In genomic region chr1:28745653-28746173, GRCh38 we compare ENCODE assay signal across 25 cellular contexts. TPM values are rescaled to one million over a fixed set of nuclear protein-coding genes. Genes with fewer than 3 reads are reported as not detected.
DNase-seq lines count a peak whose midpoint lies in the region; ATAC-seq, FAIRE-seq and TF ChIP-seq lines count a peak whose summit lies in the region.
"Had no signal": no experiment of that assay in that cellular context is flagged by ENCODE, and none has a peak within 500 bp of the region (broad histone marks: within the 10 kb centered on the region; RNA-seq: fewer than 3 reads in every experiment).

No MANE protein-coding gene starts in this region.

- intact Hi-C loops in HepG2 (cut with micrococcal nuclease; ENCODE audit: unreplicated experiment), result no loop called here
- intact Hi-C loops in right lobe of liver (cut with DNase I), result no loop called here
- intact Hi-C loops in activated T-helper 2 cell treated with anti-CD3 and anti-CD28 coated beads, Interferon-gamma antibody, Interleukin-2, Interleukin-4, amounts not matched to agents 10 μg/mL and 5 μg/mL and 100 μg/mL, durations not matched to agents 14 hours and 24 hours and 36 hours (cut with micrococcal nuclease), result no loop called here

- TF ChIP-seq EP300 in HepG2 (IDR thresholded peaks at IDR 0.05; ENCODE audit: low read depth in 2 of 2, low read length in 2 of 2), result no peak
- TF ChIP-seq EP300 in HepG2 (CRISPR knock-in tag; IDR thresholded peaks at IDR 0.05; ENCODE audit: borderline replicate concordance), result no peak

- no peak overlapping the region for H3K14ac ChIP-seq in mesenchymal stem cell (ENCODE audit: low read length in 2 of 2)

- H3K18ac ChIP-seq in mesenchymal stem cell (ENCODE audit: low read depth in 1 of 2, low read length in 2 of 2), result no peak overlapping the region

- BruUV-seq in HepG2 (replicated peaks; lab: Mats Ljungman, UMichigan), result no TSS peak

- peaks cover 75% of the 10 kb centered on the region for H4K20me1 ChIP-seq in HepG2 (ENCODE audit: insufficient read depth, low read length)

- H4K8ac ChIP-seq in mesenchymal stem cell (ENCODE audit: low read length), result no peak overlapping the region

- H3K4me1 ChIP-seq in HepG2 (ENCODE audit: insufficient read depth, low read length), result peaks cover 97% of the 10 kb centered on the region
- H3K4me1 ChIP-seq in right lobe of liver, result peaks cover 0 to 16% (median 0%) of the 10 kb centered on the region in 4 donors
- peaks cover 5% of the 10 kb centered on the region for H3K4me1 ChIP-seq in mesenchymal stem cell (ENCODE audit: control insufficient read depth, insufficient read depth, low read depth, low read length)
- H3K4me1 ChIP-seq: SJCRH30 had no signal

- WGBS in HepG2 (ENCODE audit: low lambda C conversion rate), result 95% methylated on average over 6 of the region's 6 CpGs
- WGBS in right lobe of liver (ENCODE audit: insufficient coverage, low coverage, low lambda C conversion rate, missing lambda C conversion rate), result 96% methylated on average over 6 of the region's 6 CpGs
- WGBS in mesenchymal stem cell, result 98% methylated on average over 4 of the region's 6 CpGs

- no peak for TF ChIP-seq RAD21 in HepG2 (CRISPR knock-in tag; IDR thresholded peaks at IDR 0.05)

- in situ Hi-C loops in HepG2 (cut with HindIII; ENCODE audit: extremely low pct_ligation_motif_present, low pct_unique_long_range_greater_than_20kb), result no loop called here

- no peak for FAIRE-seq in HepG2 (lab: Jason Lieb, UNC)

- H2BK120ac ChIP-seq in mesenchymal stem cell (ENCODE audit: low read depth, low read length), result no peak overlapping the region

- H3K4me1 Mint-ChIP-seq in WTC11, result peaks cover 65% of the 10 kb centered on the region
- peaks cover 48% of the 10 kb centered on the region for H3K4me1 Mint-ChIP-seq in activated T-helper 2 cell treated with anti-CD3 and anti-CD28 coated beads, Interferon-gamma antibody, Interleukin-2, Interleukin-4, amounts not matched to agents 10 μg/mL and 5 μg/mL and 100 μg/mL, durations not matched to agents 14 hours and 24 hours and 36 hours (ENCODE audit: low read depth)

- H3K9ac ChIP-seq in HepG2 (ENCODE audit: insufficient read depth, low read depth, low read length), result no peak overlapping the region
- no peak overlapping the region for H3K9ac ChIP-seq in mesenchymal stem cell (ENCODE audit: low read length)

- H3K9me3 Mint-ChIP-seq in WTC11, result no peaks in the 10 kb centered on the region
- H3K9me3 Mint-ChIP-seq in activated T-helper 2 cell treated with anti-CD3 and anti-CD28 coated beads, Interferon-gamma antibody, Interleukin-2, Interleukin-4, amounts not matched to agents 10 μg/mL and 5 μg/mL and 100 μg/mL, durations not matched to agents 14 hours and 24 hours and 36 hours, result no peaks in the 10 kb centered on the region
- H3K9me3 Mint-ChIP-seq: CD8-positive, alpha-beta memory T cell; IgD-negative memory B cell; immature natural killer cell had no signal

- CTCF ChIA-PET in HepG2 (lab: Yijun Ruan, JAX; ENCODE audit: low intra/inter-chr PET ratio, low total read pairs), result no interaction called here
- CTCF ChIA-PET in WTC11 (lab: Charles Lee), result interaction anchor here (0.6 to 0.8 kb wide), 3 partner anchors 9 to 83 kb away, joined by 3 read pairs; partner anchors contain the start of gene YTHDF2

- no peak overlapping the region for H4K91ac ChIP-seq in mesenchymal stem cell (ENCODE audit: low read length)

- no peak overlapping the region for H2AK5ac ChIP-seq in mesenchymal stem cell (ENCODE audit: low read length, severe bottlenecking)

- TF ChIP-seq CTCF in HepG2 (CRISPR knock-in tag; IDR thresholded peaks at IDR 0.05) (no peak), right lobe of liver (IDR thresholded peaks at IDR 0.05) (no peak), WTC11 (IDR thresholded peaks at IDR 0.05) (no peak)

- no peak overlapping the region for H3K4ac ChIP-seq in mesenchymal stem cell (ENCODE audit: low read depth in 1 of 2, low read length in 2 of 2)

- peaks cover 96% of the 10 kb centered on the region for H3K79me2 ChIP-seq in HepG2 (ENCODE audit: insufficient read depth, low read length)

- no peak overlapping the region for H3K4me2 ChIP-seq in HepG2 (ENCODE audit: low read depth, low read length)
- peak overlapping the region; percentile 14 for H3K4me2 ChIP-seq in mesenchymal stem cell (ENCODE audit: low read length, poor library complexity, severe bottlenecking)

- H3K4me3 ChIP-seq in HepG2 (replicated peaks in 1 of 3; ENCODE audit: insufficient read depth in 1 of 3, low read depth in 2 of 3, low read length in 3 of 3) (no peak overlapping the region; a peak in 1 of 6 replicates), right lobe of liver (no peak overlapping the region), mesenchymal stem cell (ENCODE audit: insufficient read depth in 1 of 2, low read depth in 1 of 2, low read length in 2 of 2) (no peak overlapping the region)
- H3K4me3 ChIP-seq: lower lobe of right lung, SJCRH30, uterus had no signal

- POLR2A ChIA-PET in HepG2 (lab: Yijun Ruan, JAX), result interaction anchor here (0.8 to 3.4 kb wide), 4 partner anchors 9 to 97 kb away, joined by 3 to 19 read pairs (median 4); partner anchors contain the start of genes RNU11 and YTHDF2
- POLR2A ChIA-PET in WTC11 (lab: Charles Lee), result interaction anchor here (0.7 to 1.4 kb wide), 2 partner anchors 9 to 15 kb away, joined by 3 read pairs; partner anchors contain the start of gene YTHDF2

- H2AFZ ChIP-seq in HepG2 (ENCODE audit: low read length) (no peak overlapping the region), mesenchymal stem cell (ENCODE audit: low read depth, low read length) (no peak overlapping the region)

- DNase-seq in HepG2 (ENCODE audit: low spot score) (no peak), right lobe of liver (no peak), WTC11 (ENCODE audit: low spot score) (no peak), mesenchymal stem cell (no peak), NCI-H748 (lab: John Stamatoyannopoulos, UW; ENCODE audit: unreplicated experiment) (no peak), iPS-NIHi11 (ENCODE audit: low spot score) (no peak)
- no peak for DNase-seq in activated T-helper 2 cell treated with anti-CD3 and anti-CD28 coated beads, Interferon-gamma antibody, Interleukin-2, Interleukin-4, amounts not matched to agents 10 μg/mL and 5 μg/mL and 100 μg/mL, durations not matched to agents 14 hours and 24 hours and 36 hours (ENCODE audit: low spot score)
- DNase-seq: ACHN; activated CD4-positive, CD25-positive, alpha-beta regulatory T cell treated with anti-CD3 and anti-CD28 coated beads, Interleukin-2, amount 50 U/mL, for 72 hours; activated gamma-delta T cell treated with Interleukin-2 at 50 U/mL for 16 hours; CD8-positive, alpha-beta memory T cell; cerebellar nuclear complex; immature natural killer cell; lower lobe of right lung; NCI-H1694; NCI-H226; SJCRH30; stimulated activated CD4-positive, alpha-beta T cell treated with anti-CD3 and anti-CD28 coated beads, Interleukin-4, amount 100 ng/mL, for 24 hours; T1000; uterus had no signal

- H2BK12ac ChIP-seq in mesenchymal stem cell (ENCODE audit: low read length in 2 of 2), result no peak overlapping the region

- no peak for TF ChIP-seq POLR2A in HepG2 (IDR thresholded peaks at IDR 0.05; ENCODE audit: insufficient read depth in 1 of 2, low read depth in 2 of 2, low read length in 2 of 2)
- no peak for TF ChIP-seq POLR2A in right lobe of liver (IDR thresholded peaks at IDR 0.05)

- H2BK15ac ChIP-seq in mesenchymal stem cell (ENCODE audit: low read depth, poor library complexity, severe bottlenecking), result no peak overlapping the region

- no peak overlapping the region for H2BK5ac ChIP-seq in mesenchymal stem cell (ENCODE audit: low read depth, low read length, poor library complexity, severe bottlenecking)

- no peak for ATAC-seq in HepG2
- ATAC-seq in right lobe of liver, result no peak
- no peak for ATAC-seq in WTC11
- no peak for ATAC-seq in HG03280 (IDR thresholded peaks at IDR 0.05; ENCODE audit: unreplicated experiment)
- ATAC-seq: HCT116, lower lobe of right lung, Panc1 had no signal

- no peak overlapping the region for H3K27ac ChIP-seq in HepG2 (ENCODE audit: extremely low read length, insufficient read depth, low read length)
- no peak overlapping the region for H3K27ac ChIP-seq in right lobe of liver
- H3K27ac ChIP-seq in mesenchymal stem cell (ENCODE audit: low read length, poor library complexity, severe bottlenecking), result no peak overlapping the region
- H3K27ac ChIP-seq: ascending aorta, SJCRH30, uterus had no signal

- H3K27me3 ChIP-seq in HepG2 (ENCODE audit: control insufficient read depth in 1 of 2, insufficient read depth in 2 of 2, low read length in 2 of 2) (no peaks in the 10 kb centered on the region), right lobe of liver (no peaks in the 10 kb centered on the region), mesenchymal stem cell (ENCODE audit: control insufficient read depth in 1 of 2, insufficient read depth in 1 of 2, low read length in 2 of 2) (no peaks in the 10 kb centered on the region)
- H3K27me3 ChIP-seq: ascending aorta, SJCRH30, uterus had no signal

- H3K36me3 ChIP-seq in HepG2 (replicated peaks in 1 of 2; ENCODE audit: control insufficient read depth in 1 of 2, insufficient read depth in 2 of 2, low read length in 2 of 2), result peaks cover 10 to 65% of the 10 kb centered on the region in 2 experiments
- H3K36me3 ChIP-seq in right lobe of liver, result peaks cover 0 to 57% (median 29%) of the 10 kb centered on the region in 4 donors
- peaks cover 48 to 69% of the 10 kb centered on the region in 2 experiments for H3K36me3 ChIP-seq in mesenchymal stem cell (ENCODE audit: control insufficient read depth in 1 of 2, insufficient read depth in 2 of 2, low read depth in 1 of 2, low read length in 2 of 2)
- H3K36me3 ChIP-seq: uterus had no signal

- H3K27me3 Mint-ChIP-seq in WTC11 (ENCODE audit: low read depth), result no peaks in the 10 kb centered on the region
- H3K27me3 Mint-ChIP-seq in activated T-helper 2 cell treated with anti-CD3 and anti-CD28 coated beads, Interferon-gamma antibody, Interleukin-2, Interleukin-4, amounts not matched to agents 10 μg/mL and 5 μg/mL and 100 μg/mL, durations not matched to agents 14 hours and 24 hours and 36 hours (ENCODE audit: low read depth), result no peaks in the 10 kb centered on the region
- H3K27me3 Mint-ChIP-seq: CD8-positive, alpha-beta memory T cell; IgD-negative memory B cell had no signal

- H3K4me3 Mint-ChIP-seq in WTC11, result peak overlapping the region; percentile 26
- H3K4me3 Mint-ChIP-seq in activated T-helper 2 cell treated with anti-CD3 and anti-CD28 coated beads, Interferon-gamma antibody, Interleukin-2, Interleukin-4, amounts not matched to agents 10 μg/mL and 5 μg/mL and 100 μg/mL, durations not matched to agents 14 hours and 24 hours and 36 hours (ENCODE audit: low read depth), result no peak overlapping the region

- no peaks in the 10 kb centered on the region for H3K79me1 ChIP-seq in mesenchymal stem cell (replicated peaks; ENCODE audit: low read length, poor library complexity, severe bottlenecking)

- H3K36me3 Mint-ChIP-seq in WTC11, result peaks cover 72% of the 10 kb centered on the region
- H3K36me3 Mint-ChIP-seq in activated T-helper 2 cell treated with anti-CD3 and anti-CD28 coated beads, Interferon-gamma antibody, Interleukin-2, Interleukin-4, amounts not matched to agents 10 μg/mL and 5 μg/mL and 100 μg/mL, durations not matched to agents 14 hours and 24 hours and 36 hours (ENCODE audit: low read depth), result peaks cover 75% of the 10 kb centered on the region

- no peak overlapping the region for H3K23ac ChIP-seq in mesenchymal stem cell (ENCODE audit: low read length in 2 of 2)

- no peaks in the 10 kb centered on the region for H3K9me3 ChIP-seq in HepG2 (ENCODE audit: low read length)
- no peaks in the 10 kb centered on the region for H3K9me3 ChIP-seq in right lobe of liver
- no peaks in the 10 kb centered on the region for H3K9me3 ChIP-seq in mesenchymal stem cell (ENCODE audit: control insufficient read depth, low read length)
- H3K9me3 ChIP-seq: ascending aorta, lower lobe of right lung, SJCRH30, uterus had no signal

- H3K27ac Mint-ChIP-seq in WTC11, result no peak overlapping the region
- H3K27ac Mint-ChIP-seq in activated T-helper 2 cell treated with anti-CD3 and anti-CD28 coated beads, Interferon-gamma antibody, Interleukin-2, Interleukin-4, amounts not matched to agents 10 μg/mL and 5 μg/mL and 100 μg/mL, durations not matched to agents 14 hours and 24 hours and 36 hours, result no peak overlapping the region

RNA-seq across cellular contexts. Expression of gene YTHDF2, which starts 9.0 kb away (rescaled TPM):
- total RNA-seq in HepG2 (2016; rRNA removed; fragmentation: Illumina TruSeq; extraction: Trizol) (59.6 and 84.7 TPM in 2 replicates), right lobe of liver (10 to 100 TPM; 21.8 to 43.2 (median 31.7) TPM), WTC11 (2021) (111 to 126 TPM (median 114 TPM) in 3 replicates)
- 23.5 and 25.1 TPM in 2 replicates for total RNA-seq in HepG2 (2016; cell fraction: cytosol; rRNA removed; fragmentation: Illumina TruSeq; extraction: Trizol; ENCODE audit: low read depth)
- 64.6 and 75.8 TPM in 2 replicates for total RNA-seq in HepG2 (2016; cell fraction: insoluble cytoplasmic fraction; rRNA removed; fragmentation: Illumina TruSeq; extraction: Trizol)
- total RNA-seq in HepG2 (2016; cell fraction: membrane; rRNA removed; fragmentation: Illumina TruSeq; extraction: Trizol), result 40.7 and 44.0 TPM in 2 replicates
- 40.1 and 45.5 TPM in 2 replicates for total RNA-seq in HepG2 (2016; cell fraction: nucleus; rRNA removed; fragmentation: Illumina TruSeq; extraction: Trizol)
- 48.4 and 57.5 TPM in 2 replicates for polyA plus RNA-seq in HepG2 (2011; rRNA removed)
- 42.8 and 55.5 TPM in 2 replicates for polyA plus RNA-seq in HepG2 (2011; cell fraction: cytosol; rRNA removed)
- polyA plus RNA-seq in HepG2 (2011; cell fraction: nucleus; rRNA removed), result 27.3 and 38.4 TPM in 2 replicates
- 45.7 and 46.5 TPM in 2 replicates for polyA plus RNA-seq in HepG2 (2012)
- polyA plus RNA-seq in HepG2 (2016; cell fraction: cytosol; fragmentation: Illumina TruSeq; extraction: Trizol; ENCODE audit: low read depth), result 6.9 and 7.4 TPM in 2 replicates
- 77.8 and 84.1 TPM in 2 replicates for polyA plus RNA-seq in HepG2 (2016; cell fraction: insoluble cytoplasmic fraction; fragmentation: Illumina TruSeq; extraction: Trizol; ENCODE audit: low read depth)
- polyA plus RNA-seq in HepG2 (2016; cell fraction: membrane; fragmentation: Illumina TruSeq; extraction: Trizol; ENCODE audit: low read depth), result 19.2 and 20.4 TPM in 2 replicates
- 51.1 and 54.7 TPM in 2 replicates for polyA plus RNA-seq in HepG2 (2016; cell fraction: nucleus; fragmentation: Illumina TruSeq; extraction: Trizol; ENCODE audit: insufficient read depth, low read depth)
- 118 and 193 TPM in 2 replicates for polyA minus RNA-seq in HepG2 (2011; rRNA and poly(A)+ RNA removed; ENCODE audit: low replicate concordance)
- 60.7 and 61.0 TPM in 2 replicates for polyA minus RNA-seq in HepG2 (2011; cell fraction: cytosol; rRNA and poly(A)+ RNA removed)
- polyA minus RNA-seq in HepG2 (2011; cell fraction: nucleus; rRNA and poly(A)+ RNA removed), result 38.6 and 48.5 TPM in 2 replicates
- polyA plus RNA-seq in mesenchymal stem cell (2013, experiment 1 of 2), result 51.0 TPM
- 52.9 TPM for polyA plus RNA-seq in mesenchymal stem cell (2013, experiment 2 of 2)
- 88.2 and 98.4 TPM in 2 replicates for total RNA-seq in activated T-helper 2 cell treated with anti-CD3 and anti-CD28 coated beads, Interferon-gamma antibody, Interleukin-2, Interleukin-4, amounts not matched to agents 10 μg/mL and 5 μg/mL and 100 μg/mL, durations not matched to agents 14 hours and 24 hours and 36 hours

Comparison
In these comparisons a context has a peak if more than half of its experiments do, and no peak if none do; other contexts are left out.
1. Of the 50 proteins assayed by ChIP-seq in both HepG2 and WTC11: peak only in HepG2: none; only in WTC11: none; in both: ZNF121; in neither: 49.